In genomic region chr3:101615525-101615924, GRCh38 we compare ENCODE assay signal across 21 cellular contexts. TPM values are rescaled to one million over a fixed set of nuclear protein-coding genes. Genes with fewer than 3 reads are reported as not detected.
A peak's percentile ranks its signal among the peaks of the same experiment; 100 is the strongest.
DNase-seq lines count a peak whose midpoint lies in the region; ATAC-seq, FAIRE-seq and TF ChIP-seq lines count a peak whose summit lies in the region.
"Had no signal": no experiment of that assay in that cellular context is flagged by ENCODE, and none has a peak within 500 bp of the region (broad histone marks: within the 10 kb centered on the region; RNA-seq: fewer than 3 reads in every experiment).

No MANE protein-coding gene starts in this region.

- H3K27me3 ChIP-seq in DOHH2 (ENCODE audit: control insufficient read depth, low read length) (no peaks in the 10 kb centered on the region), K562 (ENCODE audit: control insufficient read depth in 2 of 2, insufficient read depth in 2 of 2, low read length in 2 of 2) (no peaks in the 10 kb centered on the region)
- H3K27me3 ChIP-seq: SJCRH30 had no signal

- no peaks in the 10 kb centered on the region for H3K79me2 ChIP-seq in DOHH2 (ENCODE audit: control insufficient read depth, low read length)
- no peaks in the 10 kb centered on the region; the same call in 1 of the 3 replicates for H3K79me2 ChIP-seq in K562 (ENCODE audit: control insufficient read depth, insufficient read depth, low read length)

- in situ Hi-C loops in K562 (cut with MboI) = no loop called here

- no peak overlapping the region for H3K9ac ChIP-seq in K562 (ENCODE audit: insufficient read depth in 1 of 2, low read depth in 2 of 2, low read length in 2 of 2)

- no peak overlapping the region for H2AFZ ChIP-seq in K562 (ENCODE audit: low read depth, low read length)

- BruUV-seq in K562 (replicated peaks; lab: Mats Ljungman, UMichigan) = no TSS peak

- FAIRE-seq in K562 (lab: Jason Lieb, UNC) = no peak
- FAIRE-seq: GM18507, H1 had no signal

- H3K9me1 ChIP-seq in K562 (ENCODE audit: control insufficient read depth, insufficient read depth, low read length) = no peaks in the 10 kb centered on the region

- CTCF ChIA-PET in K562 (lab: Yijun Ruan, JAX; ENCODE audit: low intra/inter-chr PET ratio) = no interaction called here

- DNase-seq in K562 (ENCODE audit: extremely low read depth in 1 of 4, low spot score in 3 of 4) = no peak
- DNase-seq in posterior vena cava (ENCODE audit: low spot score) = peak; percentile 14
- DNase-seq in effector CD4-positive, alpha-beta T cell = no peak
- DNase-seq in NCI-H2171 treated with DMSO at 0.1 percent for 48 hours (lab: John Stamatoyannopoulos, UW) = no peak
- DNase-seq: Calu3, DND-41, HCEC 1CT, Karpas-422, NCI-H1105 treated with DMSO at 0.1 percent for 48 hours, NCI-H1694, NCI-H2029 treated with DMSO at 0.1 percent for 48 hours, NCI-H2227 treated with DMSO at 0.1 percent for 48 hours, NCI-H526 treated with DMSO at 0.1 percent for 48 hours, SJCRH30 had no signal

- WGBS in K562 (ENCODE audit: insufficient coverage, low coverage, missing lambda C conversion rate) = 100% methylated on average over 3 of the region's 6 CpGs

- no peaks in the 10 kb centered on the region for H4K20me1 ChIP-seq in DOHH2 (ENCODE audit: control insufficient read depth, insufficient read depth, low read depth, low read length)
- no peaks in the 10 kb centered on the region; the same call in 1 of the 2 replicates for H4K20me1 ChIP-seq in K562 (replicated peaks; ENCODE audit: control insufficient read depth, insufficient read depth, low read length)

- no peak for TF ChIP-seq RAD21 in K562 (CRISPR knock-in tag; conservative IDR thresholded peaks at IDR 0.05 in 1 of 2, IDR thresholded peaks at IDR 0.05 in 1 of 2)

- H3K4me2 ChIP-seq in DOHH2 (ENCODE audit: low read length) (peak overlapping the region; percentile 42), K562 (ENCODE audit: insufficient read depth, low read length) (no peak overlapping the region)

- H3K4me1 ChIP-seq in DOHH2 (ENCODE audit: control insufficient read depth, low read length) (peaks cover 72% of the 10 kb centered on the region), K562 (replicated peaks in 1 of 2; ENCODE audit: control insufficient read depth in 2 of 2, insufficient read depth in 2 of 2, low read length in 2 of 2) (peaks cover 0 to 4% of the 10 kb centered on the region in 2 experiments; a peak in 2 of 5 replicates)
- H3K4me1 ChIP-seq: SJCRH30 had no signal

- no peak for TF ChIP-seq POLR2A in K562 (conservative IDR thresholded peaks at IDR 0.05)

- no peaks in the 10 kb centered on the region for H3K9me3 ChIP-seq in DOHH2 (ENCODE audit: control insufficient read depth, insufficient read depth, low read length)
- H3K9me3 ChIP-seq in K562 (replicated peaks; ENCODE audit: control insufficient read depth, insufficient read depth, low read depth, low read length) = no peaks in the 10 kb centered on the region

- peak; percentile 52 for ATAC-seq in HG02885 (IDR thresholded peaks at IDR 0.05; ENCODE audit: poor library complexity, unreplicated experiment)
- ATAC-seq in K562 = no peak
- no peak for ATAC-seq in GM18520 (IDR thresholded peaks at IDR 0.05; ENCODE audit: unreplicated experiment)
- ATAC-seq: Right ventricle myocardium inferior, SK-N-SH treated with all-trans-retinoic acid at 6 μM for 48 hours had no signal

- H3K4me3 ChIP-seq in DOHH2 (ENCODE audit: low read length) = peak overlapping the region; percentile 54
- no peak overlapping the region for H3K4me3 ChIP-seq in K562
- H3K4me3 ChIP-seq: SJCRH30 had no signal

- POLR2A ChIA-PET in K562 (lab: Yijun Ruan, JAX) = no interaction called here

- no peaks in the 10 kb centered on the region for H3K9me2 ChIP-seq in DOHH2 (replicated peaks; ENCODE audit: control insufficient read depth, low read length)

- peak overlapping the region; percentile 80 for H3K27ac ChIP-seq in DOHH2 (ENCODE audit: low read depth, low read length)
- no peak overlapping the region for H3K27ac ChIP-seq in K562 (ENCODE audit: extremely low read depth, low read depth, low read length)
- H3K27ac ChIP-seq: SJCRH30 had no signal

- H3K36me3 ChIP-seq in DOHH2 (ENCODE audit: control insufficient read depth, low read length) = peaks cover 3% of the 10 kb centered on the region
- peaks cover 32% of the 10 kb centered on the region; the same call in 2 of the 3 replicates for H3K36me3 ChIP-seq in K562 (ENCODE audit: control insufficient read depth, insufficient read depth, low read length)
- H3K36me3 ChIP-seq: SJCRH30 had no signal

- intact Hi-C loops in K562 (cut with micrococcal nuclease) (no loop called here), posterior vena cava (cut with DNase I) (no loop called here)

- no peak for TF ChIP-seq EP300 in K562 (IDR thresholded peaks at IDR 0.05; ENCODE audit: low read length)

- H3F3A ChIP-seq in DOHH2 (ENCODE audit: control insufficient read depth, insufficient read depth) = peaks cover 8% of the 10 kb centered on the region; the same call in 1 of the 2 replicates

- TF ChIP-seq CTCF in DOHH2 (IDR thresholded peaks at IDR 0.05; ENCODE audit: low read depth, low read length, poor library complexity, severe bottlenecking) = no peak
- no peak for TF ChIP-seq CTCF in K562 (IDR thresholded peaks at IDR 0.05 in 2 of 3, conservative IDR thresholded peaks at IDR 0.05 in 1 of 3; ENCODE audit: insufficient read depth in 2 of 3, low read depth in 1 of 3, low read length in 3 of 3)

TF ChIP-seq in K562, 482 proteins besides CTCF, POLR2A, EP300 and RAD21:
- 0 out of 2 replicates have a peak, but pooled peaks have one; percentile 19 for TF ChIP-seq POLR2G (IDR thresholded peaks at IDR 0.05; ENCODE audit: low read depth, low read length)
- no peak for TF ChIP-seq ZNF766 (CRISPR knock-in tag; conservative IDR thresholded peaks at IDR 0.05)

RNA-seq across cellular contexts. Expression of gene PCNP, which starts 41.5 kb away (rescaled TPM):
- 25.3 and 87.5 TPM in 2 replicates for total RNA-seq in K562 (2011; cell fraction: chromatin; rRNA removed; ENCODE audit: low replicate concordance)
- 12.5 and 16.1 TPM in 2 replicates for total RNA-seq in K562 (2011; cell fraction: nucleolus; rRNA removed)
- total RNA-seq in K562 (2011; cell fraction: nucleoplasm; rRNA removed) = 43.8 and 82.4 TPM in 2 replicates
- total RNA-seq in K562 (2014; rRNA removed) = 54.3 and 65.8 TPM in 2 replicates
- 150 and 171 TPM in 2 replicates for total RNA-seq in K562 (2014; rRNA removed; fragmentation: Illumina TruSeq; extraction: Trizol)
- total RNA-seq in K562 (2015; rRNA removed; fragmentation: Illumina TruSeq; extraction: Trizol) = 101 and 115 TPM in 2 replicates
- 145 and 157 TPM in 2 replicates for total RNA-seq in K562 (2021)
- polyA plus RNA-seq in K562 (2011; rRNA removed) = 84.4 and 97.5 TPM in 2 replicates
- 10.5 and 31.2 TPM in 2 replicates for polyA plus RNA-seq in K562 (2011; cell fraction: cytosol; rRNA removed)
- polyA plus RNA-seq in K562 (2011; cell fraction: nucleus; rRNA removed) = 22.5 and 31.3 TPM in 2 replicates
- polyA plus RNA-seq in K562 (2012) = 100 and 136 TPM in 2 replicates
- polyA plus RNA-seq in K562 (2014; fragmentation: Illumina TruSeq; extraction: Trizol) = 124 and 158 TPM in 2 replicates
- 100 to 1,000 TPM; 151 to 170 TPM for polyA plus RNA-seq in K562 (2014; fragmentation: Nextera tagmentation; extraction: Ambion mirVana)
- 85.3 and 95.5 TPM in 2 replicates for polyA plus RNA-seq in K562 (2014; rRNA removed)
- 54.2 and 67.8 TPM in 2 replicates for polyA minus RNA-seq in K562 (2011; rRNA and poly(A)+ RNA removed)
- polyA minus RNA-seq in K562 (2011; cell fraction: cytosol; rRNA and poly(A)+ RNA removed) = 24.1 and 24.5 TPM in 2 replicates
- polyA minus RNA-seq in K562 (2011; cell fraction: nucleus; rRNA and poly(A)+ RNA removed) = 10.5 and 26.3 TPM in 2 replicates
- 100 to 1,000 TPM; 184 to 223 TPM for total RNA-seq in posterior vena cava

RNA-seq across cellular contexts. Expression of gene TRMT10C, which starts 53.9 kb away (rescaled TPM):
- total RNA-seq in K562 (2011; cell fraction: chromatin; rRNA removed; ENCODE audit: low replicate concordance) = 10.8 and 31.0 TPM in 2 replicates
- 10.3 and 11.6 TPM in 2 replicates for total RNA-seq in K562 (2011; cell fraction: nucleolus; rRNA removed)
- total RNA-seq in K562 (2011; cell fraction: nucleoplasm; rRNA removed) = 15.8 and 17.3 TPM in 2 replicates
- total RNA-seq in K562 (2014; rRNA removed) = 39.7 and 50.4 TPM in 2 replicates
- 73.5 and 82.5 TPM in 2 replicates for total RNA-seq in K562 (2014; rRNA removed; fragmentation: Illumina TruSeq; extraction: Trizol)
- 58.5 and 62.5 TPM in 2 replicates for total RNA-seq in K562 (2015; rRNA removed; fragmentation: Illumina TruSeq; extraction: Trizol)
- 48.6 and 57.9 TPM in 2 replicates for total RNA-seq in K562 (2021)
- polyA plus RNA-seq in K562 (2011; rRNA removed) = 42.9 and 65.2 TPM in 2 replicates
- polyA plus RNA-seq in K562 (2011; cell fraction: cytosol; rRNA removed) = 26.4 and 33.0 TPM in 2 replicates
- 9.2 and 15.7 TPM in 2 replicates for polyA plus RNA-seq in K562 (2011; cell fraction: nucleus; rRNA removed)
- polyA plus RNA-seq in K562 (2012) = 23.1 and 41.6 TPM in 2 replicates
- 53.5 and 63.9 TPM in 2 replicates for polyA plus RNA-seq in K562 (2014; fragmentation: Illumina TruSeq; extraction: Trizol)
- polyA plus RNA-seq in K562 (2014; fragmentation: Nextera tagmentation; extraction: Ambion mirVana) = 100 to 1,000 TPM; 101 to 106 TPM
- 59.4 and 61.2 TPM in 2 replicates for polyA plus RNA-seq in K562 (2014; rRNA removed)
- 39.7 and 41.9 TPM in 2 replicates for polyA minus RNA-seq in K562 (2011; rRNA and poly(A)+ RNA removed)
- 15.9 and 24.2 TPM in 2 replicates for polyA minus RNA-seq in K562 (2011; cell fraction: cytosol; rRNA and poly(A)+ RNA removed)
- 8.8 and 18.4 TPM in 2 replicates for polyA minus RNA-seq in K562 (2011; cell fraction: nucleus; rRNA and poly(A)+ RNA removed)
- 10 to 100 TPM; 14.6 to 15.2 TPM for total RNA-seq in posterior vena cava
